Comparison of ENCODE assay signal across 8 cellular contexts in genomic region chr6:53347250-53347920, GRCh38. TPM values are rescaled to one million over a fixed set of nuclear protein-coding genes. Genes with fewer than 3 reads are reported as not detected.
A peak's percentile ranks its signal among the peaks of the same experiment; 100 is the strongest.
DNase-seq lines count a peak whose midpoint lies in the region; ATAC-seq lines count a peak whose summit lies in the region.

No MANE protein-coding gene starts in this region.

- ATAC-seq in GM18511 (IDR thresholded peaks at IDR 0.05; ENCODE audit: unreplicated experiment) (peak; percentile 29), HG03196 (IDR thresholded peaks at IDR 0.05; ENCODE audit: unreplicated experiment) (peak; percentile 2)

- H3K27ac ChIP-seq in SJCRH30 (peak overlapping the region; percentile 54), cingulate gyrus (ENCODE audit: low read depth, low read length) (peak overlapping the region; percentile 98), mesodermal cell (ENCODE audit: low read depth, low read length, severe bottlenecking) (peak overlapping the region; percentile 89), urinary bladder (ENCODE audit: low read depth) (no peak overlapping the region)

- H3K4me3 ChIP-seq in SJCRH30, result peak overlapping the region; percentile 74
- H3K4me3 ChIP-seq in mesodermal cell (ENCODE audit: extremely low read depth, insufficient read depth, low read length, poor library complexity, severe bottlenecking), result peak overlapping the region; percentile 84
- peak overlapping the region; percentile 91 for H3K4me3 ChIP-seq in urinary bladder (ENCODE audit: low read depth, low read length)

- no peaks in the 10 kb centered on the region for H3K4me1 ChIP-seq in SJCRH30
- no peaks in the 10 kb centered on the region for H3K4me1 ChIP-seq in mesodermal cell (ENCODE audit: control insufficient read depth, insufficient read depth, low read length, poor library complexity, severe bottlenecking)
- no peaks in the 10 kb centered on the region for H3K4me1 ChIP-seq in urinary bladder (ENCODE audit: insufficient read depth)

- WGBS in mesodermal cell (ENCODE audit: insufficient coverage in 2 of 2), 2 experiments, result 0 to 2% methylated on average over 15 to 20 of the region's 23 CpGs
- WGBS in urinary bladder, result under 1% methylated on average over 23 of the region's 23 CpGs

- H3K36me3 ChIP-seq in SJCRH30 (no peaks in the 10 kb centered on the region; the same call in 1 of the 2 replicates), mesodermal cell (ENCODE audit: control insufficient read depth, insufficient read depth, low read length) (peaks cover 18% of the 10 kb centered on the region), urinary bladder (ENCODE audit: insufficient read depth) (no peaks in the 10 kb centered on the region)

- H3K9me3 ChIP-seq in SJCRH30 (replicated peaks) (no peaks in the 10 kb centered on the region), mesodermal cell (ENCODE audit: control insufficient read depth, low read length) (no peaks in the 10 kb centered on the region)

- DNase-seq in AML-193 (lab: John Stamatoyannopoulos, UW), result peak; percentile 82 to 84
- DNase-seq in SJCRH30, result peak in 1 of 2 experiments; percentile 30
- no peak for DNase-seq in NCI-H1092 treated with DMSO at 0.1 percent for 48 hours (lab: John Stamatoyannopoulos, UW)

- no peaks in the 10 kb centered on the region for H3K27me3 ChIP-seq in SJCRH30

RNA-seq across cellular contexts. Expression of gene ELOVL5, which starts 1.4 kb away (rescaled TPM):
- 68.1 and 71.7 TPM in 2 replicates for total RNA-seq in SJCRH30 (2014; rRNA removed; shearing (Covaris generic))
- polyA plus RNA-seq in mesodermal cell (2013, experiment 1 of 2), result 134 TPM
- polyA plus RNA-seq in mesodermal cell (2013, experiment 2 of 2), result 144 TPM
- total RNA-seq in urinary bladder, result 72.6 TPM
- polyA plus RNA-seq in urinary bladder, result 54.3 TPM
